Comparison of ENCODE assay signal across 8 cellular contexts in genomic region chr11:93543292-93543977, GRCh38. TPM values are rescaled to one million over a fixed set of nuclear protein-coding genes. Genes with fewer than 3 reads are reported as not detected.
A peak's percentile ranks its signal among the peaks of the same experiment; 100 is the strongest.
DNase-seq lines count a peak whose midpoint lies in the region; ATAC-seq and TF ChIP-seq lines count a peak whose summit lies in the region.

Gene SMCO4, minus strand, starts transcription at chr11:93543391. Its CDS starts 64,202 bp downstream, at chr11:93479189.

- ATAC-seq in GM18499 (IDR thresholded peaks at IDR 0.05; ENCODE audit: insufficient read depth, unreplicated experiment) = peak; percentile 46
- ATAC-seq in HG02885 (IDR thresholded peaks at IDR 0.05; ENCODE audit: poor library complexity, unreplicated experiment) = peak; percentile 83
- ATAC-seq in aorta (ENCODE audit: low FRiP score) = peak; percentile 95

- no peaks in the 10 kb centered on the region for H3K9me3 Mint-ChIP-seq in T-helper 1 cell treated with Interleukin-12 subunit alpha and Interleukin-12 subunit beta and Interleukin-4 antibody, amounts not matched to agents 30 μg/mL and 1 μg/mL, for 36 hours

- H3K9me3 ChIP-seq in right atrium auricular region = no peaks in the 10 kb centered on the region
- no peaks in the 10 kb centered on the region for H3K9me3 ChIP-seq in aorta (ENCODE audit: control insufficient read depth, low read length)

- H3K36me3 ChIP-seq in right atrium auricular region (no peaks in the 10 kb centered on the region), aorta (ENCODE audit: control insufficient read depth in 1 of 2, insufficient read depth in 2 of 2, low read length in 1 of 2) (no peaks in the 10 kb centered on the region)

- H3K27me3 Mint-ChIP-seq in T-helper 1 cell treated with Interleukin-12 subunit alpha and Interleukin-12 subunit beta and Interleukin-4 antibody, amounts not matched to agents 30 μg/mL and 1 μg/mL, for 36 hours (ENCODE audit: low read depth) = peaks cover 9% of the 10 kb centered on the region

- H3K4me1 Mint-ChIP-seq in T-helper 1 cell treated with Interleukin-12 subunit alpha and Interleukin-12 subunit beta and Interleukin-4 antibody, amounts not matched to agents 30 μg/mL and 1 μg/mL, for 36 hours (ENCODE audit: low read depth) = peaks cover 26% of the 10 kb centered on the region

- peak within 1 kb of the TSS; percentile 94 for H3K4me3 Mint-ChIP-seq in T-helper 1 cell treated with Interleukin-12 subunit alpha and Interleukin-12 subunit beta and Interleukin-4 antibody, amounts not matched to agents 30 μg/mL and 1 μg/mL, for 36 hours

- H3K4me3 ChIP-seq in right atrium auricular region (peak within 1 kb of the TSS; percentile 60 to 88), aorta (ENCODE audit: low read length in 2 of 2) (peak within 1 kb of the TSS; percentile 76 to 92)

- peaks cover 0 to 34% of the 10 kb centered on the region in 2 donors for H3K4me1 ChIP-seq in right atrium auricular region
- H3K4me1 ChIP-seq in aorta (ENCODE audit: control insufficient read depth in 1 of 2, insufficient read depth in 2 of 2, low read length in 2 of 2) = no peaks in the 10 kb centered on the region

- intact Hi-C loops in aorta (cut with DNase I) = loop anchor here (2.0 to 10.0 kb wide), 6 partner anchors 23 to 601 kb away; no protein-coding TSS in a partner anchor

- H3K27me3 ChIP-seq in right atrium auricular region (no peaks in the 10 kb centered on the region), aorta (ENCODE audit: control insufficient read depth in 1 of 2, insufficient read depth in 2 of 2, low read length in 1 of 2) (no peaks in the 10 kb centered on the region)

- H3K27ac Mint-ChIP-seq in T-helper 1 cell treated with Interleukin-12 subunit alpha and Interleukin-12 subunit beta and Interleukin-4 antibody, amounts not matched to agents 30 μg/mL and 1 μg/mL, for 36 hours = peak within 1 kb of the TSS; percentile 87

- peak within 1 kb of the TSS; percentile 91 to 94 for H3K27ac ChIP-seq in right atrium auricular region
- H3K27ac ChIP-seq in aorta (ENCODE audit: low read depth in 1 of 2, low read length in 2 of 2) = peak within 1 kb of the TSS; percentile 28 to 82

- peak; percentile 48 to 83 for TF ChIP-seq CTCF in right atrium auricular region (IDR thresholded peaks at IDR 0.05)

- DNase-seq in NCI-H146 treated with DMSO at 0.1 percent for 48 hours (lab: John Stamatoyannopoulos, UW; ENCODE audit: unreplicated experiment) (peak; percentile 50), amniotic stem cell (lab: John Stamatoyannopoulos, UW) (peak; percentile 60), right atrium auricular region (ENCODE audit: low spot score) (peak; percentile 69), pulmonary artery endothelial cell (ENCODE audit: low read depth, low spot score) (peak; percentile 52), aorta (peak; percentile 91 to 96)

- H3K36me3 Mint-ChIP-seq in T-helper 1 cell treated with Interleukin-12 subunit alpha and Interleukin-12 subunit beta and Interleukin-4 antibody, amounts not matched to agents 30 μg/mL and 1 μg/mL, for 36 hours (ENCODE audit: low read depth) = peaks cover 1% of the 10 kb centered on the region

- WGBS in aorta, 2 donors = 2 to 5% methylated on average over 42 to 59 of the region's 59 CpGs

RNA-seq across cellular contexts. Expression of gene SMCO4, which starts in this region (rescaled TPM):
- total RNA-seq in right atrium auricular region (10 to 100 TPM; 37.6 to 79.8 TPM), pulmonary artery endothelial cell (9.0 and 10.1 TPM in 2 replicates), aorta (10 to 100 TPM; 24.9 to 26.4 TPM)
- 10 to 100 TPM; 16.1 to 41.4 TPM for polyA plus RNA-seq in aorta

Comparison
In these comparisons a context has a peak if more than half of its experiments do, and no peak if none do; other contexts are left out.
1. Peak in every context shown above with its lines: DNase-seq, ATAC-seq, H3K4me3 ChIP-seq and H3K27ac ChIP-seq.